ENCODE assay signal across 8 cellular contexts in the genomic region with DNA sequence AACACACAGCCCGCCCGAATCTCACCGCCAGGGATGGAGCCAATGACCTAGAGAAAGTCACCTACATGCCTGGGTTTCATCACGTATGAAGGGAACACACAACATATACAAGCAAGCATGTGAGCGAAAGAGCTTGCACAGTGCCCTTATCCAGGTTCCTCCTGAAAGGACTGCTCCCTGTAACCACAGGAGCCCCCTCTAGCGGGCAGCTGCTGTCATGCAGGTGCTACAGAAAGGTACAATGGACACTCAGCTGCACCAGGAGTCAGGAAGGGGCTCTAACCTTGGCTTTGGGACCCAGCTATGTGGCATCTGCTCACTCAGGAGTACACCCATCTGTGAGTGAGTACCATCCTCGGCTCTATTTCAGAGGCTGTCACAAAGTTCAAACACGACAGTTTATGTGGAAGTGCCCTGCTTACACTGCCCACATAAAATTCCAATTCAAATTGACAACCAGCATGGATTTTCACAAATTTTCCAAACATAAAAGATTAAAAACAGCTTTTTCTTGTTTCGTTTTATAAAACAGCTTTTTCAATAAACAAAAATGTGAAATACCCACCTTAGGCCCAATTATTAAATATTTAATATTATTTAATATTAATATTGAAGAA.
A peak's percentile ranks its signal among the peaks of the same experiment; 100 is the strongest.
DNase-seq lines count a peak whose midpoint lies in the region; ATAC-seq and TF ChIP-seq lines count a peak whose summit lies in the region.

No MANE protein-coding gene starts in this region.

- ATAC-seq in GM21619 (IDR thresholded peaks at IDR 0.05; ENCODE audit: unreplicated experiment), result no peak

- H3K4me3 ChIP-seq in coronary artery, result no peak overlapping the region

- TF ChIP-seq CTCF in coronary artery (IDR thresholded peaks at IDR 0.05), result peak; percentile 38

- H3K27ac ChIP-seq in coronary artery, result no peak overlapping the region

- peak; percentile 24 for DNase-seq in NK-92 treated with Interleukin-12 subunit alpha and Interleukin-12 subunit beta, amount 100 ng/mL, for 24 hours (lab: John Stamatoyannopoulos, UW)
- DNase-seq in NK-92 (lab: John Stamatoyannopoulos, UW; ENCODE audit: unreplicated experiment), result no peak
- DNase-seq in NCI-H2107 (lab: John Stamatoyannopoulos, UW), result peak; percentile 15
- peak; percentile 61 for DNase-seq in activated CD4-positive, CD25-positive, alpha-beta regulatory T cell treated with anti-CD3 and anti-CD28 coated beads, Interleukin-2, amount 50 U/mL, for 72 hours
- DNase-seq in coronary artery (ENCODE audit: low spot score), result no peak
- DNase-seq in medulla oblongata (ENCODE audit: extremely low spot score), result peak; percentile 42
- DNase-seq in stimulated activated CD8-positive, alpha-beta memory T cell treated with anti-CD3 and anti-CD28 coated beads, Interleukin-2, amount 100 ng/mL, for 1 hour (ENCODE audit: low read depth in 2 of 2), result peak; percentile 20 to 27

Comparison
In these comparisons a context has a peak if more than half of its experiments do, and no peak if none do; other contexts are left out.
1. DNase-seq: peak in NK-92 treated with Interleukin-12 subunit alpha and Interleukin-12 subunit beta, amount 100 ng/mL, for 24 hours (single experiment), NCI-H2107 (single experiment), activated CD4-positive, CD25-positive, alpha-beta regulatory T cell treated with anti-CD3 and anti-CD28 coated beads, Interleukin-2, amount 50 U/mL, for 72 hours (single experiment), medulla oblongata (single experiment) and stimulated activated CD8-positive, alpha-beta memory T cell treated with anti-CD3 and anti-CD28 coated beads, Interleukin-2, amount 100 ng/mL, for 1 hour (2 of 2); none in NK-92 (single experiment) and coronary artery (single experiment).